13 cellular contexts compared by ENCODE assay signal in the genomic region with DNA sequence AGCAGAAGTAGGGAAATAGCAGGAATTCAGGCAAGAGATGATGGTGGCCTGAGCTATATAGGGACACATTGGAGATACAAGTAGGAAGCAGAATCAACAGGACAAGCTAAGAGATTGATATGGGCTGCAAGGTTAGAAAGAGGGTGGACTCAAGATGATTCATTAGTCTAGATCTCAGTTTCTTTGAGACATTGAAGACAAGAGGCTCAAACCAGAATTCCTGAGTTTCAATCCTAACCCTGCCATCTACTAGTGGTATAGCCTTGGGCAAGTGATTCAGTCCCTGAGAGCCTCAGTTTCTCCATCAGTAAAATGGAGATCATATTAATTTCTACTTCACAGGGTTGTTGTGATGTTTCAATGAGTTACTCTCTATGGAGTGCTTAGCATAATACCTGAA. TPM values are rescaled to one million over a fixed set of nuclear protein-coding genes. Genes with fewer than 3 reads are reported as not detected.
DNase-seq lines count a peak whose midpoint lies in the region; ATAC-seq and TF ChIP-seq lines count a peak whose summit lies in the region.
"Had no signal": no experiment of that assay in that cellular context is flagged by ENCODE, and none has a peak within 500 bp of the region (broad histone marks: within the 10 kb centered on the region; RNA-seq: fewer than 3 reads in every experiment).

No MANE protein-coding gene starts in this region.

- no peak overlapping the region for H2BK120ac ChIP-seq in trophoblast cell (ENCODE audit: insufficient read depth, low read length, poor library complexity)

- no peak for ATAC-seq in CD4-positive, CD25-positive, alpha-beta regulatory T cell (ENCODE audit: low read depth in 2 of 2)
- ATAC-seq in psoas muscle (no peak), HG02970 (IDR thresholded peaks at IDR 0.05; ENCODE audit: low FRiP score, unreplicated experiment) (no peak), GM18907 (IDR thresholded peaks at IDR 0.05; ENCODE audit: unreplicated experiment) (no peak)
- ATAC-seq: Right ventricle myocardium inferior had no signal

- H3K36me3 ChIP-seq in CD4-positive, CD25-positive, alpha-beta regulatory T cell (ENCODE audit: control insufficient read depth, insufficient read depth, low read length) = no peaks in the 10 kb centered on the region
- H3K36me3 ChIP-seq in MM.1S (replicated peaks; ENCODE audit: insufficient read depth, low read length) (no peaks in the 10 kb centered on the region), mammary epithelial cell (ENCODE audit: insufficient read depth, low read length) (no peaks in the 10 kb centered on the region), trophoblast cell (ENCODE audit: control insufficient read depth in 1 of 2, insufficient read depth in 2 of 2, low read length in 2 of 2) (no peaks in the 10 kb centered on the region), psoas muscle (ENCODE audit: insufficient read depth in 1 of 2, low read depth in 1 of 2) (no peaks in the 10 kb centered on the region)

- no peaks in the 10 kb centered on the region for H3K9me3 ChIP-seq in CD4-positive, CD25-positive, alpha-beta regulatory T cell (ENCODE audit: control insufficient read depth in 2 of 2, low read length in 2 of 2)
- H3K9me3 ChIP-seq in MM.1S (replicated peaks; ENCODE audit: insufficient read depth, low read length) = no peaks in the 10 kb centered on the region
- H3K9me3 ChIP-seq in mammary epithelial cell (replicated peaks; ENCODE audit: insufficient read depth, low read length) = no peaks in the 10 kb centered on the region
- no peaks in the 10 kb centered on the region for H3K9me3 ChIP-seq in trophoblast cell (ENCODE audit: insufficient read depth, low read depth, low read length)
- H3K9me3 ChIP-seq in psoas muscle = no peaks in the 10 kb centered on the region

- 0 out of 2 replicates have a peak, but pooled peaks cover 5% of the 10 kb centered on the region for H3F3A ChIP-seq in MM.1S (ENCODE audit: insufficient read depth, low read length)

- no peaks in the 10 kb centered on the region for H3K9me2 ChIP-seq in MM.1S (replicated peaks; ENCODE audit: insufficient read depth, low read length)

- no peak overlapping the region for H4K8ac ChIP-seq in trophoblast cell (ENCODE audit: low read depth, low read length)

- no TSS peak for BruUV-seq in mammary epithelial cell (replicated peaks; lab: Mats Ljungman, UMichigan)

- H3K9me3 Mint-ChIP-seq in CD4-positive, CD25-positive, alpha-beta regulatory T cell = peaks cover 0 to 6% (median 0%) of the 10 kb centered on the region in 7 donors

- intact Hi-C loops in mammary epithelial cell (cut with micrococcal nuclease) = loop anchor here (10.0 kb wide), 1 partner anchor 95 kb away; no protein-coding TSS in a partner anchor
- intact Hi-C loops in psoas muscle (cut with DNase I) = no loop called here

- peak overlapping the region in 2 of 3 donors; percentile 1 to 32 for H3K27ac Mint-ChIP-seq in CD4-positive, CD25-positive, alpha-beta regulatory T cell
- H3K27ac Mint-ChIP-seq: B cell had no signal

- no peaks in the 10 kb centered on the region for H3K4me1 ChIP-seq in CD4-positive, CD25-positive, alpha-beta regulatory T cell (ENCODE audit: control insufficient read depth, insufficient read depth, low read length, poor library complexity, severe bottlenecking)
- peaks cover 12% of the 10 kb centered on the region for H3K4me1 ChIP-seq in MM.1S (ENCODE audit: low read length)
- H3K4me1 ChIP-seq in mammary epithelial cell (ENCODE audit: insufficient read depth, low read length) = peaks cover 34% of the 10 kb centered on the region
- peaks cover 11 to 15% of the 10 kb centered on the region in 2 experiments for H3K4me1 ChIP-seq in trophoblast cell (ENCODE audit: control insufficient read depth in 1 of 2, insufficient read depth in 2 of 2, low read length in 2 of 2)
- no peaks in the 10 kb centered on the region for H3K4me1 ChIP-seq in psoas muscle

- no peak overlapping the region for H3K4ac ChIP-seq in trophoblast cell (ENCODE audit: low read depth, low read length)

- H2BK12ac ChIP-seq in trophoblast cell (ENCODE audit: low read length) = peak overlapping the region; percentile 10

- H3K4me3 Mint-ChIP-seq in CD4-positive, CD25-positive, alpha-beta regulatory T cell = no peak overlapping the region
- H3K4me3 Mint-ChIP-seq: B cell; CD4-positive, alpha-beta memory T cell had no signal

- H2BK5ac ChIP-seq in trophoblast cell (ENCODE audit: low read depth, low read length, poor library complexity) = no peak overlapping the region

- no peak for TF ChIP-seq CTCF in MM.1S (IDR thresholded peaks at IDR 0.05; ENCODE audit: low read length)
- no peak for TF ChIP-seq CTCF in mammary epithelial cell (conservative IDR thresholded peaks at IDR 0.05 in 1 of 2, IDR thresholded peaks at IDR 0.05 in 1 of 2; ENCODE audit: extremely low read depth in 1 of 2, insufficient read depth in 1 of 2, low read depth in 1 of 2, low read length in 2 of 2)
- TF ChIP-seq CTCF in psoas muscle (IDR thresholded peaks at IDR 0.05) = no peak
- TF ChIP-seq CTCF in coronary artery (IDR thresholded peaks at IDR 0.05) = no peak

- H3K36me3 Mint-ChIP-seq in CD4-positive, CD25-positive, alpha-beta regulatory T cell = no peaks in the 10 kb centered on the region
- H3K36me3 Mint-ChIP-seq: CD4-positive, alpha-beta memory T cell had no signal

- no peak overlapping the region for H3K4me3 ChIP-seq in CD4-positive, CD25-positive, alpha-beta regulatory T cell (ENCODE audit: low read depth, low read length)
- H3K4me3 ChIP-seq in MM.1S (ENCODE audit: low read length) = no peak overlapping the region
- no peak overlapping the region for H3K4me3 ChIP-seq in mammary epithelial cell (replicated peaks in 1 of 3; ENCODE audit: insufficient read depth in 1 of 3, low read depth in 2 of 3, low read length in 3 of 3)
- H3K4me3 ChIP-seq in trophoblast cell (ENCODE audit: low read depth, low read length) = no peak overlapping the region
- H3K4me3 ChIP-seq in psoas muscle = no peak overlapping the region
- no peak overlapping the region for H3K4me3 ChIP-seq in coronary artery

- DNase-seq in CD4-positive, CD25-positive, alpha-beta regulatory T cell = no peak
- DNase-seq in MM.1S = no peak
- no peak for DNase-seq in mammary epithelial cell
- DNase-seq in trophoblast cell = no peak
- DNase-seq in psoas muscle = no peak
- no peak for DNase-seq in coronary artery (ENCODE audit: low spot score)
- DNase-seq: CD4-positive, alpha-beta memory T cell; NCI-H1436 treated with DMSO at 0.1 percent for 48 hours; NCI-H526 treated with DMSO at 0.1 percent for 48 hours had no signal

- H3K27me3 Mint-ChIP-seq in CD4-positive, CD25-positive, alpha-beta regulatory T cell = peaks cover 5% of the 10 kb centered on the region
- H3K27me3 Mint-ChIP-seq: CD4-positive, alpha-beta memory T cell had no signal

- dilution Hi-C loops in mammary epithelial cell (cut with HindIII; ENCODE audit: low sequenced_read_pairs) = no loop called here

- in situ Hi-C loops in mammary epithelial cell (cut with MboI; ENCODE audit: low sequenced_read_pairs in 2 of 2) = no loop called here

- peaks cover 0 to 7% (median 0%) of the 10 kb centered on the region in 4 donors for H3K4me1 Mint-ChIP-seq in CD4-positive, CD25-positive, alpha-beta regulatory T cell
- H3K4me1 Mint-ChIP-seq: B cell had no signal

- H3K27ac ChIP-seq in CD4-positive, CD25-positive, alpha-beta regulatory T cell (ENCODE audit: insufficient read depth, low read length, poor library complexity, severe bottlenecking) = no peak overlapping the region
- H3K27ac ChIP-seq in MM.1S (ENCODE audit: low read length) (no peak overlapping the region), mammary epithelial cell (ENCODE audit: insufficient read depth, low read depth, low read length) (peak overlapping the region; percentile 69), trophoblast cell (ENCODE audit: low read depth, low read length) (peak overlapping the region; percentile 37), psoas muscle (no peak overlapping the region), coronary artery (no peak overlapping the region)

- peaks cover 8% of the 10 kb centered on the region for H3K79me1 ChIP-seq in trophoblast cell (ENCODE audit: low read length)

- H4K91ac ChIP-seq in trophoblast cell (ENCODE audit: low read depth, low read length) = no peak overlapping the region

- H3K14ac ChIP-seq in trophoblast cell (ENCODE audit: low read length) = no peak overlapping the region

- H3K79me2 ChIP-seq in MM.1S (ENCODE audit: low read length) = peaks cover 9% of the 10 kb centered on the region; the same call in 1 of the 2 replicates
- no peaks in the 10 kb centered on the region for H3K79me2 ChIP-seq in mammary epithelial cell (ENCODE audit: insufficient read depth, low read length)
- no peaks in the 10 kb centered on the region for H3K79me2 ChIP-seq in trophoblast cell (ENCODE audit: control insufficient read depth, insufficient read depth, low read length, poor library complexity)

- H2AK5ac ChIP-seq in trophoblast cell (ENCODE audit: low read length) = peak overlapping the region; percentile 17

- no peaks in the 10 kb centered on the region for H4K20me1 ChIP-seq in MM.1S (ENCODE audit: insufficient read depth, low read length)
- H4K20me1 ChIP-seq in mammary epithelial cell (ENCODE audit: insufficient read depth, low read length) = no peaks in the 10 kb centered on the region

- CTCF ChIA-PET in mammary epithelial cell (lab: Charles Lee; ENCODE audit: low non-redundant PET) = no interaction called here

- no peak overlapping the region for H3K18ac ChIP-seq in trophoblast cell (ENCODE audit: low read length)

- H3K27me3 ChIP-seq in CD4-positive, CD25-positive, alpha-beta regulatory T cell (ENCODE audit: control insufficient read depth, insufficient read depth, low read length) = no peaks in the 10 kb centered on the region
- no peaks in the 10 kb centered on the region for H3K27me3 ChIP-seq in MM.1S (replicated peaks; ENCODE audit: insufficient read depth, low read length)
- H3K27me3 ChIP-seq in mammary epithelial cell (ENCODE audit: insufficient read depth, low read length) = no peaks in the 10 kb centered on the region
- no peaks in the 10 kb centered on the region for H3K27me3 ChIP-seq in trophoblast cell (ENCODE audit: insufficient read depth, low read length)
- H3K27me3 ChIP-seq in psoas muscle (ENCODE audit: insufficient read depth in 3 of 3, low read length in 2 of 3) = no peaks in the 10 kb centered on the region

- H4K12ac ChIP-seq in trophoblast cell (ENCODE audit: low read depth, low read length) = no peak overlapping the region

- no peak overlapping the region for H3K23ac ChIP-seq in trophoblast cell (ENCODE audit: low read length)

- no peak overlapping the region for H3K9ac ChIP-seq in MM.1S (ENCODE audit: low read length)
- H3K9ac ChIP-seq in mammary epithelial cell (ENCODE audit: insufficient read depth, low read length) = no peak overlapping the region
- H3K9ac ChIP-seq in trophoblast cell (ENCODE audit: low read length) = no peak overlapping the region

- H3K4me2 ChIP-seq in MM.1S (ENCODE audit: low read depth, low read length) (0 out of 2 replicates have a peak overlapping the region, but pooled peaks have one; percentile 12), mammary epithelial cell (ENCODE audit: insufficient read depth, low read depth, low read length) (peak overlapping the region; percentile 34), trophoblast cell (ENCODE audit: low read length) (no peak overlapping the region)

- H2AFZ ChIP-seq in MM.1S (ENCODE audit: low read length) (no peak overlapping the region), mammary epithelial cell (ENCODE audit: low read depth, low read length) (no peak overlapping the region), trophoblast cell (ENCODE audit: insufficient read depth, low read length, poor library complexity) (no peak overlapping the region)

RNA-seq across cellular contexts. Expression of a gene that starts 53.1 kb away (rescaled TPM):
- 0.59 TPM for total RNA-seq in CD4-positive, CD25-positive, alpha-beta regulatory T cell
- under 1 TPM in 2 of 4 donors, not detected in 2; 0.14 to 0.36 TPM for polyA plus RNA-seq in CD4-positive, CD25-positive, alpha-beta regulatory T cell
- total RNA-seq in mammary epithelial cell = 10 to 100 TPM; 38.4 to 46.2 TPM
- 11.0 TPM for polyA plus RNA-seq in mammary epithelial cell
- polyA minus RNA-seq in mammary epithelial cell = 44.8 TPM
- 36.1 and 37.2 TPM in 2 replicates for polyA plus RNA-seq in trophoblast cell (2013)
- total RNA-seq in psoas muscle = 10 to 100 TPM in 1 of 4 donors, 1 to 10 TPM in 3; 2.1 to 21.8 (median 4.4) TPM
- 1 to 10 TPM in 1 of 3 donors, under 1 TPM in 2; 0.68 to 4.4 (median 0.86) TPM for polyA plus RNA-seq in psoas muscle

Comparison
In these comparisons a context has a peak if more than half of its experiments do, and no peak if none do; other contexts are left out.
1. H3K27ac ChIP-seq: peak in mammary epithelial cell (single experiment) and trophoblast cell (single experiment); none in CD4-positive, CD25-positive, alpha-beta regulatory T cell (single experiment), MM.1S (single experiment), psoas muscle (single experiment) and coronary artery (0 of 2).